ENCODE assay signal across 33 cellular contexts in the genomic region with DNA sequence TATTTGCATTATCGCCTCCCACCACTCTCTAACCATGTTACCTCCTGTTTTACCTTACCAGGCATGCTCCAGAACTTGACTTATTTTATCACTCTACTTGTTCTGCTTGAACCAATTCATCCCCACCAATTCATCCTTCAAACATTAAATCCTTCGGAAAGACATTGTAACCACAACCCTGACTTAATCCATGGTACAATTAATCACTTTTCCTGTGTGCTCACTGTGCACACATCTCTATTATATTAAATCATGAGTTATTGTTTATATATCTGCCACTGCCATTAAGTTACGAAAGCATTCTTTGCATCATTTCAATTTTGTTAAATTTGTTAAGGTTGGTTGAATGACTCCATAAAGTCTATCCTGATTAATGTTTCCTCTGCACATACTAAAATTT. TPM values are rescaled to one million over a fixed set of nuclear protein-coding genes. Genes with fewer than 3 reads are reported as not detected.
"Had no signal": no experiment of that assay in that cellular context is flagged by ENCODE, and none has a peak within 500 bp of the region (broad histone marks: within the 10 kb centered on the region; RNA-seq: fewer than 3 reads in every experiment).

No MANE protein-coding gene starts in this region.

- H3K27me3 ChIP-seq: colonic mucosa, esophagus squamous epithelium, gastrocnemius medialis, uterus had no signal

- H3K27me3 Mint-ChIP-seq: activated naive CD8-positive, alpha-beta T cell treated with anti-CD3 and anti-CD28 coated beads, Interleukin-2, amount 50 U/mL, for 24 hours had no signal

- ATAC-seq: activated CD4-positive, alpha-beta T cell treated with anti-CD3 and anti-CD28 coated beads for 36 hours; activated CD8-positive, alpha-beta memory T cell treated with anti-CD3 and anti-CD28 coated beads, Interleukin-2, amount 10 ng/mL, durations not matched to agents 7 days and 5 days; activated CD8-positive, alpha-beta T cell treated with anti-CD3 and anti-CD28 coated beads, Interleukin-2, amount 10 ng/mL, durations not matched to agents 7 days and 5 days; activated naive CD8-positive, alpha-beta T cell treated with anti-CD3 and anti-CD28 coated beads, Interleukin-2, amount 50 U/mL, for 24 hours; effector memory CD8-positive, alpha-beta T cell; gastrocnemius medialis; left cardiac atrium; left ventricle myocardium superior; right cardiac atrium; stimulated activated naive CD8-positive, alpha-beta T cell treated with anti-CD3 and anti-CD28 coated beads, Interleukin-15, Interleukin-2, amounts not matched to agents 100 U/mL and 50 U/mL, for 24 hours; T-cell had no signal

- H3K4me3 Mint-ChIP-seq: activated CD4-positive, alpha-beta T cell treated with anti-CD3 and anti-CD28 coated beads for 36 hours; activated CD8-positive, alpha-beta memory T cell treated with anti-CD3 and anti-CD28 coated beads, Interleukin-2, amount 10 ng/mL, durations not matched to agents 7 days and 5 days; activated CD8-positive, alpha-beta T cell treated with anti-CD3 and anti-CD28 coated beads, Interleukin-2, amount 10 ng/mL, durations not matched to agents 7 days and 5 days; activated naive CD4-positive, alpha-beta T cell treated with anti-CD3 and anti-CD28 coated beads, Interleukin-2, amount 50 U/mL, for 24 hours; activated naive CD8-positive, alpha-beta T cell treated with anti-CD3 and anti-CD28 coated beads, Interleukin-2, amount 50 U/mL, for 24 hours; effector memory CD8-positive, alpha-beta T cell; nephron; T-cell; T-helper 2 cell treated with Interferon-gamma antibody and Interleukin-4, amounts not matched to agents 5 μg/mL and 100 μg/mL, for 36 hours; type B pancreatic cell had no signal

- H3K9me3 ChIP-seq: colonic mucosa, esophagus squamous epithelium, gastrocnemius medialis, thoracic aorta, uterus had no signal

- H3K27ac Mint-ChIP-seq: activated CD4-positive, alpha-beta T cell treated with anti-CD3 and anti-CD28 coated beads for 36 hours; activated CD8-positive, alpha-beta memory T cell treated with anti-CD3 and anti-CD28 coated beads, Interleukin-2, amount 10 ng/mL, durations not matched to agents 7 days and 5 days; activated CD8-positive, alpha-beta T cell treated with anti-CD3 and anti-CD28 coated beads, Interleukin-2, amount 10 ng/mL, durations not matched to agents 7 days and 5 days; activated naive CD4-positive, alpha-beta T cell treated with anti-CD3 and anti-CD28 coated beads, Interleukin-2, amount 50 U/mL, for 24 hours; activated naive CD8-positive, alpha-beta T cell treated with anti-CD3 and anti-CD28 coated beads, Interleukin-2, amount 50 U/mL, for 24 hours; activated T-helper 2 cell treated with anti-CD3 and anti-CD28 coated beads, Interferon-gamma antibody, Interleukin-2, Interleukin-4, amounts not matched to agents 10 μg/mL and 5 μg/mL and 100 μg/mL, durations not matched to agents 14 hours and 24 hours and 36 hours; effector memory CD8-positive, alpha-beta T cell; nephron; T-cell; T-helper 2 cell treated with Interferon-gamma antibody and Interleukin-4, amounts not matched to agents 5 μg/mL and 100 μg/mL, for 36 hours; type B pancreatic cell had no signal

- FAIRE-seq: keratinocyte had no signal

- H3K36me3 ChIP-seq: cardiac muscle cell, colonic mucosa, esophagus squamous epithelium, gastrocnemius medialis, thoracic aorta, uterus had no signal

- H3K4me1 ChIP-seq: colonic mucosa, uterus had no signal

- H3K27ac ChIP-seq: cardiac muscle cell, colonic mucosa, dorsolateral prefrontal cortex, esophagus squamous epithelium, gastrocnemius medialis, uterus had no signal

- DNase-seq: activated CD4-positive, alpha-beta T cell treated with anti-CD3 and anti-CD28 coated beads for 36 hours; activated CD4-positive, CD25-positive, alpha-beta regulatory T cell; activated CD8-positive, alpha-beta memory T cell treated with anti-CD3 and anti-CD28 coated beads, Interleukin-2, amount 10 ng/mL, durations not matched to agents 7 days and 5 days; activated CD8-positive, alpha-beta T cell treated with anti-CD3 and anti-CD28 coated beads, Interleukin-2, amount 10 ng/mL, durations not matched to agents 7 days and 5 days; activated naive CD8-positive, alpha-beta T cell treated with anti-CD3 and anti-CD28 coated beads, Interleukin-2, amount 50 U/mL, for 24 hours; activated T-cell treated with anti-CD3 and anti-CD28 coated beads, Interleukin-2, amount 50 U/mL, for 48 hours; cerebellar nuclear complex; colonic mucosa; dorsolateral prefrontal cortex; effector memory CD8-positive, alpha-beta T cell; esophagus squamous epithelium; gastrocnemius medialis; glutamatergic neuron; left cardiac atrium; left ventricle myocardium superior; posterior cingulate gyrus; right cardiac atrium; stimulated activated CD4-positive, alpha-beta T cell treated with anti-CD3 and anti-CD28 coated beads, Interleukin-2, amount 100 ng/mL, for 48 hours; stimulated activated naive CD8-positive, alpha-beta T cell treated with anti-CD3 and anti-CD28 coated beads, Interleukin-15, Interleukin-2, amounts not matched to agents 100 U/mL and 50 U/mL, for 24 hours; T-cell; uterus had no signal

- H3K9me3 Mint-ChIP-seq: activated naive CD4-positive, alpha-beta T cell treated with anti-CD3 and anti-CD28 coated beads, Interleukin-2, amount 50 U/mL, for 24 hours; activated naive CD8-positive, alpha-beta T cell treated with anti-CD3 and anti-CD28 coated beads, Interleukin-2, amount 50 U/mL, for 24 hours; activated T-helper 2 cell treated with anti-CD3 and anti-CD28 coated beads, Interferon-gamma antibody, Interleukin-2, Interleukin-4, amounts not matched to agents 10 μg/mL and 5 μg/mL and 100 μg/mL, durations not matched to agents 14 hours and 24 hours and 36 hours; effector memory CD8-positive, alpha-beta T cell; nephron; T-cell; T-helper 2 cell treated with Interferon-gamma antibody and Interleukin-4, amounts not matched to agents 5 μg/mL and 100 μg/mL, for 36 hours; type B pancreatic cell had no signal

- H3K4me1 Mint-ChIP-seq: activated CD4-positive, alpha-beta T cell treated with anti-CD3 and anti-CD28 coated beads for 36 hours; activated CD8-positive, alpha-beta memory T cell treated with anti-CD3 and anti-CD28 coated beads, Interleukin-2, amount 10 ng/mL, durations not matched to agents 7 days and 5 days; activated naive CD4-positive, alpha-beta T cell treated with anti-CD3 and anti-CD28 coated beads, Interleukin-2, amount 50 U/mL, for 24 hours; activated naive CD8-positive, alpha-beta T cell treated with anti-CD3 and anti-CD28 coated beads, Interleukin-2, amount 50 U/mL, for 24 hours; nephron; T-cell had no signal

- H3K4me3 ChIP-seq: cardiac muscle cell, colonic mucosa, dorsolateral prefrontal cortex, esophagus squamous epithelium, gastrocnemius medialis, thoracic aorta, uterus had no signal

- H3K36me3 Mint-ChIP-seq: activated CD8-positive, alpha-beta memory T cell treated with anti-CD3 and anti-CD28 coated beads, Interleukin-2, amount 10 ng/mL, durations not matched to agents 7 days and 5 days; activated naive CD4-positive, alpha-beta T cell treated with anti-CD3 and anti-CD28 coated beads, Interleukin-2, amount 50 U/mL, for 24 hours; T-cell; type B pancreatic cell had no signal

RNA-seq across cellular contexts. Expression of a gene that starts 7.4 kb away (rescaled TPM):
- total RNA-seq: activated CD4-positive, alpha-beta T cell treated with anti-CD3 and anti-CD28 coated beads for 36 hours; activated CD8-positive, alpha-beta memory T cell treated with anti-CD3 and anti-CD28 coated beads, Interleukin-2, amount 10 ng/mL, durations not matched to agents 7 days and 5 days; activated CD8-positive, alpha-beta T cell treated with anti-CD3 and anti-CD28 coated beads, Interleukin-2, amount 10 ng/mL, durations not matched to agents 7 days and 5 days; activated T-helper 2 cell treated with anti-CD3 and anti-CD28 coated beads, Interferon-gamma antibody, Interleukin-2, Interleukin-4, amounts not matched to agents 10 μg/mL and 5 μg/mL and 100 μg/mL, durations not matched to agents 14 hours and 24 hours and 36 hours; cardiac muscle cell; colonic mucosa; dorsolateral prefrontal cortex; esophagus squamous epithelium; gastrocnemius medialis; lung microvascular endothelial cell; mucosa of gallbladder; osteoblast; skeletal muscle tissue; T-cell; uterus had no signal

RNA-seq across cellular contexts. Expression of a gene that starts 35.3 kb away (rescaled TPM):
- total RNA-seq: activated CD4-positive, alpha-beta T cell treated with anti-CD3 and anti-CD28 coated beads for 36 hours; activated CD8-positive, alpha-beta memory T cell treated with anti-CD3 and anti-CD28 coated beads, Interleukin-2, amount 10 ng/mL, durations not matched to agents 7 days and 5 days; activated CD8-positive, alpha-beta T cell treated with anti-CD3 and anti-CD28 coated beads, Interleukin-2, amount 10 ng/mL, durations not matched to agents 7 days and 5 days; activated T-helper 2 cell treated with anti-CD3 and anti-CD28 coated beads, Interferon-gamma antibody, Interleukin-2, Interleukin-4, amounts not matched to agents 10 μg/mL and 5 μg/mL and 100 μg/mL, durations not matched to agents 14 hours and 24 hours and 36 hours; cardiac muscle cell; esophagus squamous epithelium; gastrocnemius medialis; left cardiac atrium; left ventricle myocardium superior; lung microvascular endothelial cell; mucosa of gallbladder; osteoblast; skeletal muscle tissue; thoracic aorta; uterus had no signal
